In the genomic region with DNA sequence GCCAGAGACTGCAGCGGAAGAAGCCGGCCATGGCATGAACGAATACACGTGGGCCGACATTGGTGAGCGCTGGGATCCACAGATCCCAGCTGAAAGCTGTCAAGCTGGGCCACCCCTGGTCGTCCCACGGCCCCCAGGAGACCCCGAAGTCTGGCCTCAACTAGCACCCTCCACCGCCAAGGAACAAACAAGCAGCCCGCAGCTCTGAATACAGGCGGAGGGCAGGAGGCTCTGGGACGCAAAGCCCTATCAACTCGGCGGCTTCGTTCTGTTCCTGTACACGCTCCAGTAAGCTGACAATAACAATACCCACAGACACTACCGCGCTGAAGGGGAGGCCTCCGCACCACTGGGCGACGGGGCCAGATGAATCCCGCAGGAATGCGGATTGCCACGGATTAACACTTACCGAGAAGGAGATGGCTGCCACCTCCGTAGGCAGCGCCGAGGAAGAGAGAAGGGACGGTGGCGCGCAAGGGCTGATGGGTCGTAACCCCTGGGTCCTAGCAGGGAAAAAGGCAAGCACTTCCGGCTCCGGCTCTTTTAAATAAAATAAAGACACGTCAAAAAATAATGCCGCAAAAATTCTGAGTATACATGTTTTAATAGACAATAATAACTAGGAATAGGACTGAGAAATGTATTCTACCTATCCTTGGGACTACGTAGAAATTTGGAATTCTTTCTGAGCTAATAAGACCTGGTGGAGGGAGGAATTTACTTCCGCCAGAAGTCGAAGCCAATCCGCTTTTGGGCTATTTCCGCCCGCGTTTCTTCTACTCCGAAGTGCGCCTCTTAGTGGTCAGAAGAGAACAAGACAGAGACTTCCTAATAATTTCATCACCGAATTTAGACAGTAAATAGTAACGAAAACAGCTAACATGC, we compare ENCODE assay signal across 1 cellular context.
TF ChIP-seq lines count a peak whose summit lies in the region.

Gene RPL32 (minus strand): TSS at position 481 of the 885 bp plus-strand sequence. CDS start 1,328 bp downstream, outside the sequence.

TF ChIP-seq in HepG2, 621 proteins besides CTCF, POLR2A, EP300 and RAD21 (continued from another document and continues in another):
- TF ChIP-seq, protein P1, sequence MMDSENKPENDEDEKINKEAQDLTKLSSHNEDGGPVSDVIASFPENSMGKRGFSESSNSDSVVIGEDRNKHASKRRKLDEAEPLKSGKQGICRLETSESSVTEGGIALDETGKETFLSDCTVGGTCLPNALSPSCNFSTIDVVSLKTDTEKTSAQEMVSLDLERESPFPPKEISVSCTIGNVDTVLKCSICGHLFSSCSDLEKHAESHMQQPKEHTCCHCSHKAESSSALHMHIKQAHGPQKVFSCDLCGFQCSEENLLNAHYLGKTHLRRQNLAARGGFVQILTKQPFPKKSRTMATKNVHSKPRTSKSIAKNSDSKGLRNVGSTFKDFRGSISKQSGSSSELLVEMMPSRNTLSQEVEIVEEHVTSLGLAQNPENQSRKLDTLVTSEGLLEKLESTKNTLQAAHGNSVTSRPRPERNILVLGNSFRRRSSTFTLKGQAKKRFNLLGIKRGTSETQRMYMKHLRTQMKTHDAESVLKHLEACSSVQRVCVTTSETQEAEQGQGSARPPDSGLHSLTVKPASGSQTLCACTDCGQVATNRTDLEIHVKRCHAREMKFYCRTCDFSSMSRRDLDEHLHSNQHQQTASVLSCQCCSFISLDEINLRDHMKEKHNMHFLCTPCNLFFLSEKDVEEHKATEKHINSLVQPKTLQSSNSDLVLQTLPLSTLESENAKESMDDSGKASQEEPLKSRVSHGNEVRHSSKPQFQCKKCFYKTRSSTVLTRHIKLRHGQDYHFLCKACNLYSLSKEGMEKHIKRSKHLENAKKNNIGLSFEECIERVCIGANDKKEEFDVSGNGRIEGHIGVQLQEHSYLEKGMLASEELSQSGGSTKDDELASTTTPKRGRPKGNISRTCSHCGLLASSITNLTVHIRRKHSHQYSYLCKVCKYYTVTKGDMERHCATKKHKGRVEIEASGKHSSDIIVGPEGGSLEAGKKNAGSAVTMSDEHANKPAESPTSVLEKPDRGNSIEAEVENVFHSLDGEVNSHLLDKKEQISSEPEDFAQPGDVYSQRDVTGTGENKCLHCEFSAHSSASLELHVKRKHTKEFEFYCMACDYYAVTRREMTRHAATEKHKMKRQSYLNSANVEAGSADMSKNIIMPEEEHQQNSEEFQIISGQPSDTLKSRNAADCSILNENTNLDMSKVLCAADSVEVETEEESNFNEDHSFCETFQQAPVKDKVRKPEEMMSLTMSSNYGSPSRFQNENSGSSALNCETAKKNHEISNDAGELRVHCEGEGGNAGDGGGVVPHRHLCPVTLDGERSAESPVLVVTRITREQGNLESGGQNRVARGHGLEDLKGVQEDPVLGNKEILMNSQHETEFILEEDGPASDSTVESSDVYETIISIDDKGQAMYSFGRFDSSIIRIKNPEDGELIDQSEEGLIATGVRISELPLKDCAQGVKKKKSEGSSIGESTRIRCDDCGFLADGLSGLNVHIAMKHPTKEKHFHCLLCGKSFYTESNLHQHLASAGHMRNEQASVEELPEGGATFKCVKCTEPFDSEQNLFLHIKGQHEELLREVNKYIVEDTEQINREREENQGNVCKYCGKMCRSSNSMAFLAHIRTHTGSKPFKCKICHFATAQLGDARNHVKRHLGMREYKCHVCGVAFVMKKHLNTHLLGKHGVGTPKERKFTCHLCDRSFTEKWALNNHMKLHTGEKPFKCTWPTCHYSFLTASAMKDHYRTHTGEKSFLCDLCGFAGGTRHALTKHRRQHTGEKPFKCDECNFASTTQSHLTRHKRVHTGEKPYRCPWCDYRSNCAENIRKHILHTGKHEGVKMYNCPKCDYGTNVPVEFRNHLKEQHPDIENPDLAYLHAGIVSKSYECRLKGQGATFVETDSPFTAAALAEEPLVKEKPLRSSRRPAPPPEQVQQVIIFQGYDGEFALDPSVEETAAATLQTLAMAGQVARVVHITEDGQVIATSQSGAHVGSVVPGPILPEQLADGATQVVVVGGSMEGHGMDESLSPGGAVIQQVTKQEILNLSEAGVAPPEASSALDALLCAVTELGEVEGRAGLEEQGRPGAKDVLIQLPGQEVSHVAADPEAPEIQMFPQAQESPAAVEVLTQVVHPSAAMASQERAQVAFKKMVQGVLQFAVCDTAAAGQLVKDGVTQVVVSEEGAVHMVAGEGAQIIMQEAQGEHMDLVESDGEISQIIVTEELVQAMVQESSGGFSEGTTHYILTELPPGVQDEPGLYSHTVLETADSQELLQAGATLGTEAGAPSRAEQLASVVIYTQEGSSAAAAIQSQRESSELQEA (CRISPR knock-in tag; IDR thresholded peaks at IDR 0.05; ENCODE audit: not compliant biosample characterization), result no peak
- TF ChIP-seq ZNF296 (CRISPR knock-in tag; conservative IDR thresholded peaks at IDR 0.05) (no peak), ZNF772 (CRISPR knock-in tag; IDR thresholded peaks at IDR 0.05) (peak; percentile 47; the same call in 1 of the 2 replicates), MEIS1 (CRISPR knock-in tag; IDR thresholded peaks at IDR 0.05; ENCODE audit: borderline replicate concordance) (no peak), ZSCAN29 (CRISPR knock-in tag; conservative IDR thresholded peaks at IDR 0.05) (0 out of 2 replicates have a peak, but pooled peaks have one; percentile 10), ZFP82 (CRISPR knock-in tag; IDR thresholded peaks at IDR 0.05; ENCODE audit: borderline replicate concordance) (peak; percentile 23; the same call in 1 of the 2 replicates), ZNF558 (CRISPR knock-in tag; IDR thresholded peaks at IDR 0.05; ENCODE audit: borderline replicate concordance) (no peak), ZNF136 (CRISPR knock-in tag; IDR thresholded peaks at IDR 0.05; ENCODE audit: low read depth) (no peak), CBX2 (IDR thresholded peaks at IDR 0.05; ENCODE audit: low read depth, low read length) (no peak), CBX2 (CRISPR knock-in tag; IDR thresholded peaks at IDR 0.05; ENCODE audit: low read depth) (no peak), CAMTA2 (CRISPR knock-in tag; IDR thresholded peaks at IDR 0.05; ENCODE audit: borderline replicate concordance) (no peak), RFX5 (IDR thresholded peaks at IDR 0.05; ENCODE audit: low read depth, low read length) (no peak), ZNF263 (CRISPR knock-in tag; IDR thresholded peaks at IDR 0.05) (0 out of 2 replicates have a peak, but pooled peaks have one; percentile 23), EZH2 (conservative IDR thresholded peaks at IDR 0.05; ENCODE audit: low read depth, low read length) (no peak), ZSCAN22 (CRISPR knock-in tag; IDR thresholded peaks at IDR 0.05) (no peak), ZNF101 (CRISPR knock-in tag; IDR thresholded peaks at IDR 0.05; ENCODE audit: borderline replicate concordance, low read depth) (no peak), CREB1 (IDR thresholded peaks at IDR 0.05) (0 out of 2 replicates have a peak, but pooled peaks have one; percentile 43), CREB1 (CRISPR knock-in tag; IDR thresholded peaks at IDR 0.05) (peak; percentile 76), ZBTB7A (CRISPR knock-in tag; IDR thresholded peaks at IDR 0.05) (0 out of 2 replicates have a peak, but pooled peaks have one; percentile 40), ZNF83 (CRISPR knock-in tag; IDR thresholded peaks at IDR 0.05; ENCODE audit: borderline replicate concordance) (no peak), ADNP (CRISPR knock-in tag; IDR thresholded peaks at IDR 0.05) (no peak), SALL1 (CRISPR knock-in tag; IDR thresholded peaks at IDR 0.05) (peak; percentile 81), ZNF34 (CRISPR knock-in tag; IDR thresholded peaks at IDR 0.05; ENCODE audit: borderline replicate concordance) (no peak), MTA1 (CRISPR knock-in tag; IDR thresholded peaks at IDR 0.05; ENCODE audit: borderline replicate concordance) (0 out of 2 replicates have a peak, but pooled peaks have one; percentile 21), REL (CRISPR knock-in tag; conservative IDR thresholded peaks at IDR 0.05) (0 out of 2 replicates have a peak, but pooled peaks have one; percentile 35), TGIF2 (CRISPR knock-in tag; IDR thresholded peaks at IDR 0.05) (peak; percentile 75), ZBTB14 (CRISPR knock-in tag; IDR thresholded peaks at IDR 0.05) (no peak), ZNF75D (CRISPR knock-in tag; IDR thresholded peaks at IDR 0.05; ENCODE audit: borderline replicate concordance) (no peak), HES4 (CRISPR knock-in tag; IDR thresholded peaks at IDR 0.05; ENCODE audit: borderline replicate concordance) (peak; percentile 83), MTF1 (CRISPR knock-in tag; IDR thresholded peaks at IDR 0.05) (peak; percentile 19; the same call in 1 of the 2 replicates), CC2D1A (CRISPR knock-in tag; IDR thresholded peaks at IDR 0.05) (no peak), ZNF598 (CRISPR knock-in tag; IDR thresholded peaks at IDR 0.05; ENCODE audit: borderline replicate concordance) (peak; percentile 48; the same call in 1 of the 2 replicates), HDAC2 (CRISPR knock-in tag; IDR thresholded peaks at IDR 0.05) (no peak), KMT2B (CRISPR knock-in tag; IDR thresholded peaks at IDR 0.05) (peak; percentile 69; the same call in 1 of the 2 replicates), HIC2 (CRISPR knock-in tag; IDR thresholded peaks at IDR 0.05; ENCODE audit: low read depth) (no peak), ZKSCAN5 (CRISPR knock-in tag; IDR thresholded peaks at IDR 0.05) (no peak)
- TF ChIP-seq, protein P2, sequence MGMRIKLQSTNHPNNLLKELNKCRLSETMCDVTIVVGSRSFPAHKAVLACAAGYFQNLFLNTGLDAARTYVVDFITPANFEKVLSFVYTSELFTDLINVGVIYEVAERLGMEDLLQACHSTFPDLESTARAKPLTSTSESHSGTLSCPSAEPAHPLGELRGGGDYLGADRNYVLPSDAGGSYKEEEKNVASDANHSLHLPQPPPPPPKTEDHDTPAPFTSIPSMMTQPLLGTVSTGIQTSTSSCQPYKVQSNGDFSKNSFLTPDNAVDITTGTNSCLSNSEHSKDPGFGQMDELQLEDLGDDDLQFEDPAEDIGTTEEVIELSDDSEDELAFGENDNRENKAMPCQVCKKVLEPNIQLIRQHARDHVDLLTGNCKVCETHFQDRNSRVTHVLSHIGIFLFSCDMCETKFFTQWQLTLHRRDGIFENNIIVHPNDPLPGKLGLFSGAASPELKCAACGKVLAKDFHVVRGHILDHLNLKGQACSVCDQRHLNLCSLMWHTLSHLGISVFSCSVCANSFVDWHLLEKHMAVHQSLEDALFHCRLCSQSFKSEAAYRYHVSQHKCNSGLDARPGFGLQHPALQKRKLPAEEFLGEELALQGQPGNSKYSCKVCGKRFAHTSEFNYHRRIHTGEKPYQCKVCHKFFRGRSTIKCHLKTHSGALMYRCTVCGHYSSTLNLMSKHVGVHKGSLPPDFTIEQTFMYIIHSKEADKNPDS (CRISPR knock-in tag; IDR thresholded peaks at IDR 0.05), result no peak
- TF ChIP-seq, protein P3, sequence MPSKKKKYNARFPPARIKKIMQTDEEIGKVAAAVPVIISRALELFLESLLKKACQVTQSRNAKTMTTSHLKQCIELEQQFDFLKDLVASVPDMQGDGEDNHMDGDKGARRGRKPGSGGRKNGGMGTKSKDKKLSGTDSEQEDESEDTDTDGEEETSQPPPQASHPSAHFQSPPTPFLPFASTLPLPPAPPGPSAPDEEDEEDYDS (CRISPR knock-in tag; IDR thresholded peaks at IDR 0.05), result peak; percentile 81
- TF ChIP-seq, protein P4, sequence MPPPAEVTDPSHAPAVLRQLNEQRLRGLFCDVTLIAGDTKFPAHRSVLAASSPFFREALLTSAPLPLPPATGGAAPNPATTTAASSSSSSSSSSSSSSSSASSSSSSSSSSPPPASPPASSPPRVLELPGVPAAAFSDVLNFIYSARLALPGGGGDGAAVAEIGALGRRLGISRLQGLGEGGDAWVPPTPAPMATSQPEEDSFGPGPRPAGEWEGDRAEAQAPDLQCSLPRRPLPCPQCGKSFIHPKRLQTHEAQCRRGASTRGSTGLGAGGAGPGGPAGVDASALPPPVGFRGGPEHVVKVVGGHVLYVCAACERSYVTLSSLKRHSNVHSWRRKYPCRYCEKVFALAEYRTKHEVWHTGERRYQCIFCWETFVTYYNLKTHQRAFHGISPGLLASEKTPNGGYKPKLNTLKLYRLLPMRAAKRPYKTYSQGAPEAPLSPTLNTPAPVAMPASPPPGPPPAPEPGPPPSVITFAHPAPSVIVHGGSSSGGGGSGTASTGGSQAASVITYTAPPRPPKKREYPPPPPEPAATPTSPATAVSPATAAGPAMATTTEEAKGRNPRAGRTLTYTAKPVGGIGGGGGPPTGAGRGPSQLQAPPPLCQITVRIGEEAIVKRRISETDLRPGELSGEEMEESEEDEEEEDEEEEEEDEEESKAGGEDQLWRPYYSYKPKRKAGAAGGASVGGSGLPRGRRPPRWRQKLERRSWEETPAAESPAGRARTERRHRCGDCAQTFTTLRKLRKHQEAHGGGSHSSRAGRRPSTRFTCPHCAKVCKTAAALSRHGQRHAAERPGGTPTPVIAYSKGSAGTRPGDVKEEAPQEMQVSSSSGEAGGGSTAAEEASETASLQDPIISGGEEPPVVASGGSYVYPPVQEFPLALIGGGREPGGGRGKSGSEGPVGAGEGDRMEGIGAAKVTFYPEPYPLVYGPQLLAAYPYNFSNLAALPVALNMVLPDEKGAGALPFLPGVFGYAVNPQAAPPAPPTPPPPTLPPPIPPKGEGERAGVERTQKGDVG (CRISPR knock-in tag; IDR thresholded peaks at IDR 0.05; ENCODE audit: borderline replicate concordance), result no peak; the same call in 1 of the 2 replicates
